Comparison of ENCODE assay signal across 8 cellular contexts in the genomic region with DNA sequence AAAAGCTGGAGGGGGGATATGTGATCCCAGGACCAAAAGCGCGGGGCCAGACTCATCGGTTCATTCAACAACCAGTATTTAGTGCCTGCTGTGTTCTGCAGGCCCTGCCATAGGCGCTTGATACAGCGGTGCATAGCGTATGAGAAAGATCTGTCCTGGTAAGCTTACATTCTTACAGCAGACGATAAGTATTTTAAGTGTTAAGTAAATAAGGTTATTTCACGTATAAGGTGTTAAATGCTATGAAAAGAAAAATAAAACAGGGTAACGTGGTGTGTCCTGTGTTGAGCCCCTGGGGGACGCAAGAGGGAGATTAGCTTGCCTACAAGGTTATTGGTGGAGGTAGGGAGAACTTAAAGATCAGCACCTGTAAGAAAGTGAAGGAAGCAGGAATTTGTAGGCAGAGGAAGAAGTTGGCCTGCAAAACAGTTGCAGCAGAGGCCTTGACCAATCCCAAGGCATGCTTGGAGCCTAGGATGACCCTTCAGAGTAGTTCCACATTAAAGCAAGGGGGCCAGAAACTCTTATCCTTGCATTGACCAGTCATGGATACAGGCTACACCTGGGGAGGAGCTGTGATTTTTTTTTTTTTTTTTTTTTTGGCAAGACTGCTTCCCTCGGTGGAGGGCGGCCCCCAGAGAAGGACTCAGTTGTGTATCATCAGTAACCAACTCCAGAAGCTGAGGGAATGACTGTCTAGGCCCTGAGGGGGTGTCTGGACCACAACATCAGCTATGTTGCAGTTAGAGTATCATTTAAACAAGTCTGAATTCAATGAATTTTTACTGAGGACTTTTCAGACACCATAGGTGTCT. TPM values are rescaled to one million over a fixed set of nuclear protein-coding genes. Genes with fewer than 3 reads are reported as not detected.
DNase-seq lines count a peak whose midpoint lies in the region; FAIRE-seq and TF ChIP-seq lines count a peak whose summit lies in the region.

No MANE protein-coding gene starts in this region.

- peaks cover 17% of the 10 kb centered on the region for H3K4me1 ChIP-seq in mononuclear cell (ENCODE audit: insufficient read depth, low read length)

- DNase-seq in NCI-H2107 treated with DMSO at 0.1 percent for 48 hours (lab: John Stamatoyannopoulos, UW; ENCODE audit: unreplicated experiment), result peak; percentile 78
- no peak for DNase-seq in NCI-H2107 (lab: John Stamatoyannopoulos, UW)
- DNase-seq in NCI-H1105 (lab: John Stamatoyannopoulos, UW), result peak; percentile 92
- peak; percentile 97 for DNase-seq in bronchial epithelial cell (ENCODE audit: low read depth)
- DNase-seq in DMS 273 treated with DMSO at 0.1 percent for 48 hours (lab: John Stamatoyannopoulos, UW), result no peak
- DNase-seq in NCI-H446 (lab: John Stamatoyannopoulos, UW), result no peak
- DNase-seq in stimulated activated CD4-positive, alpha-beta T cell treated with anti-CD3 and anti-CD28 coated beads, Interleukin-4, amount 100 ng/mL, for 24 hours, result no peak

- H3K9me3 ChIP-seq in mononuclear cell (ENCODE audit: low read depth, low read length), result no peaks in the 10 kb centered on the region

- no peak for TF ChIP-seq CTCF in bronchial epithelial cell (IDR thresholded peaks at IDR 0.05; ENCODE audit: insufficient read depth, low read length, severe bottlenecking)

- H3K27me3 ChIP-seq in bronchial epithelial cell (ENCODE audit: control insufficient read depth, insufficient read depth, low read length) (no peaks in the 10 kb centered on the region), mononuclear cell (ENCODE audit: insufficient read depth, low read length) (no peaks in the 10 kb centered on the region)

- peak overlapping the region; percentile 70 for H3K4me3 ChIP-seq in bronchial epithelial cell (ENCODE audit: low read depth, low read length)
- peak overlapping the region; percentile 91 for H3K4me3 ChIP-seq in mononuclear cell (ENCODE audit: low read length)

- no peaks in the 10 kb centered on the region for H3K36me3 ChIP-seq in bronchial epithelial cell (ENCODE audit: control insufficient read depth, insufficient read depth, low read length)

- no peak for FAIRE-seq in bronchial epithelial cell (lab: Jason Lieb, UNC)

RNA-seq across cellular contexts. Expression of gene LIPT2, which starts 0.5 kb away (rescaled TPM):
- total RNA-seq in bronchial epithelial cell (2.3 and 2.6 TPM in 2 replicates), mononuclear cell (10.5 TPM)

RNA-seq across cellular contexts. Expression of gene KCNE3, which starts 26.7 kb away (rescaled TPM):
- total RNA-seq in bronchial epithelial cell, result 0.13 and 0.26 TPM in 2 replicates
- total RNA-seq in mononuclear cell, result 12.9 TPM

Comparison
In these comparisons a context has a peak if more than half of its experiments do, and no peak if none do; other contexts are left out.
1. DNase-seq: peak in NCI-H2107 treated with DMSO at 0.1 percent for 48 hours (single experiment), NCI-H1105 (single experiment) and bronchial epithelial cell (single experiment); none in NCI-H2107 (single experiment), DMS 273 treated with DMSO at 0.1 percent for 48 hours (single experiment), NCI-H446 (0 of 2) and stimulated activated CD4-positive, alpha-beta T cell treated with anti-CD3 and anti-CD28 coated beads, Interleukin-4, amount 100 ng/mL, for 24 hours (single experiment).
2. RNA of gene KCNE3, which starts 26.7 kb away (total RNA-seq): 12.9 TPM in mononuclear cell (single experiment); 0.13 to 0.26 TPM in bronchial epithelial cell; every median in the first group is over 10 times any median in the second.